24 cellular contexts compared by ENCODE assay signal in genomic region chr14:77791225-77791600, GRCh38.
"Had no signal": no experiment of that assay in that cellular context is flagged by ENCODE, and none has a peak within 500 bp of the region (broad histone marks: within the 10 kb centered on the region; RNA-seq: fewer than 3 reads in every experiment).

No MANE protein-coding gene starts in this region.

- H3K4me3 ChIP-seq: cardiac muscle cell, left ventricle myocardium inferior, stomach, transverse colon, vagina had no signal

- H3K27me3 ChIP-seq: cardiac muscle cell, transverse colon, vagina had no signal

- H3K9me3 Mint-ChIP-seq: activated CD4-positive, alpha-beta memory T cell treated with anti-CD3 and anti-CD28 coated beads, Interleukin-2, amount 10 ng/mL, durations not matched to agents 7 days and 5 days; activated CD4-positive, alpha-beta T cell treated with anti-CD3 and anti-CD28 coated beads, Interleukin-2, amount 10 ng/mL, durations not matched to agents 24 days and 14 days; activated naive CD4-positive, alpha-beta T cell treated with anti-CD3 and anti-CD28 coated beads, Interleukin-2, amount 10 ng/mL, durations not matched to agents 7 days and 5 days; nephron; stimulated activated memory B cell treated with anti-CD40 and anti-IgM and Interleukin-4, amounts not matched to agents 10 μg/mL and 1 μg/mL and 100 μg/mL, for 72 hours had no signal

- H3K36me3 ChIP-seq: cardiac muscle cell, left ventricle myocardium inferior, stomach, transverse colon, vagina had no signal

- H3K36me3 Mint-ChIP-seq: activated CD8-positive, alpha-beta memory T cell treated with anti-CD3 and anti-CD28 coated beads, Interleukin-2, amount 10 ng/mL, durations not matched to agents 7 days and 5 days; activated naive CD4-positive, alpha-beta T cell treated with anti-CD3 and anti-CD28 coated beads, Interleukin-2, amount 10 ng/mL, durations not matched to agents 7 days and 5 days; stimulated activated memory B cell treated with anti-CD40 and anti-IgM and Interleukin-4, amounts not matched to agents 10 μg/mL and 1 μg/mL and 100 μg/mL, for 72 hours had no signal

- DNase-seq: activated CD4-positive, alpha-beta memory T cell treated with anti-CD3 and anti-CD28 coated beads, Interleukin-2, amount 10 ng/mL, durations not matched to agents 7 days and 5 days; activated CD4-positive, alpha-beta T cell treated with anti-CD3 and anti-CD28 coated beads, Interleukin-2, amount 10 ng/mL, durations not matched to agents 24 days and 14 days; activated CD8-positive, alpha-beta memory T cell treated with anti-CD3 and anti-CD28 coated beads, Interleukin-2, amount 10 ng/mL, durations not matched to agents 7 days and 5 days; activated effector memory CD4-positive, alpha-beta T cell treated with anti-CD3 and anti-CD28 coated beads, Interleukin-2, amount 50 U/mL, for 16 hours; activated naive CD4-positive, alpha-beta T cell treated with anti-CD3 and anti-CD28 coated beads, Interleukin-2, amount 10 ng/mL, durations not matched to agents 7 days and 5 days; activated T-cell treated with anti-CD3 and anti-CD28 coated beads for 4 hours; amygdala; cortex of kidney; erythroblast; foreskin fibroblast; kidney; left ventricle myocardium inferior; nucleus accumbens; small intestine; stimulated activated CD4-positive, alpha-beta T cell treated with anti-CD3 and anti-CD28 coated beads, Interleukin-15, amount 100 ng/mL, for 24 hours; stomach; transverse colon had no signal

- FAIRE-seq: kidney, small intestine had no signal

- H3K4me1 ChIP-seq: stomach, transverse colon, vagina had no signal

- H3K27ac ChIP-seq: cardiac muscle cell, left ventricle myocardium inferior, stomach, transverse colon, vagina, VCaP had no signal

- ATAC-seq: activated CD4-positive, CD25-positive, alpha-beta regulatory T cell treated with anti-CD3 and anti-CD28 coated beads, Interleukin-2, amount 50 U/mL, for 24 hours; activated CD8-positive, alpha-beta memory T cell treated with anti-CD3 and anti-CD28 coated beads, Interleukin-2, amount 10 ng/mL, durations not matched to agents 7 days and 5 days; sciatic nerve; stimulated activated memory B cell treated with anti-CD40 and anti-IgM and Interleukin-4, amounts not matched to agents 10 μg/mL and 1 μg/mL and 100 μg/mL, for 72 hours had no signal

- H3K27ac Mint-ChIP-seq: activated CD4-positive, alpha-beta memory T cell treated with anti-CD3 and anti-CD28 coated beads, Interleukin-2, amount 10 ng/mL, durations not matched to agents 7 days and 5 days; activated CD4-positive, alpha-beta T cell treated with anti-CD3 and anti-CD28 coated beads, Interleukin-2, amount 10 ng/mL, durations not matched to agents 24 days and 14 days; activated CD8-positive, alpha-beta memory T cell treated with anti-CD3 and anti-CD28 coated beads, Interleukin-2, amount 10 ng/mL, durations not matched to agents 7 days and 5 days; activated naive CD4-positive, alpha-beta T cell treated with anti-CD3 and anti-CD28 coated beads, Interleukin-2, amount 10 ng/mL, durations not matched to agents 7 days and 5 days; nephron; stimulated activated memory B cell treated with anti-CD40 and anti-IgM and Interleukin-4, amounts not matched to agents 10 μg/mL and 1 μg/mL and 100 μg/mL, for 72 hours had no signal

- H3K4me1 Mint-ChIP-seq: activated CD4-positive, alpha-beta memory T cell treated with anti-CD3 and anti-CD28 coated beads, Interleukin-2, amount 10 ng/mL, durations not matched to agents 7 days and 5 days; activated CD4-positive, alpha-beta T cell treated with anti-CD3 and anti-CD28 coated beads, Interleukin-2, amount 10 ng/mL, durations not matched to agents 24 days and 14 days; activated CD8-positive, alpha-beta memory T cell treated with anti-CD3 and anti-CD28 coated beads, Interleukin-2, amount 10 ng/mL, durations not matched to agents 7 days and 5 days; activated naive CD4-positive, alpha-beta T cell treated with anti-CD3 and anti-CD28 coated beads, Interleukin-2, amount 10 ng/mL, durations not matched to agents 7 days and 5 days; stimulated activated memory B cell treated with anti-CD40 and anti-IgM and Interleukin-4, amounts not matched to agents 10 μg/mL and 1 μg/mL and 100 μg/mL, for 72 hours had no signal

- H3K9me3 ChIP-seq: left ventricle myocardium inferior, stomach, transverse colon, vagina had no signal

- H3K4me3 Mint-ChIP-seq: activated CD4-positive, alpha-beta memory T cell treated with anti-CD3 and anti-CD28 coated beads, Interleukin-2, amount 10 ng/mL, durations not matched to agents 7 days and 5 days; activated CD4-positive, alpha-beta T cell treated with anti-CD3 and anti-CD28 coated beads, Interleukin-2, amount 10 ng/mL, durations not matched to agents 24 days and 14 days; activated CD8-positive, alpha-beta memory T cell treated with anti-CD3 and anti-CD28 coated beads, Interleukin-2, amount 10 ng/mL, durations not matched to agents 7 days and 5 days; activated naive CD4-positive, alpha-beta T cell treated with anti-CD3 and anti-CD28 coated beads, Interleukin-2, amount 10 ng/mL, durations not matched to agents 7 days and 5 days; nephron; stimulated activated memory B cell treated with anti-CD40 and anti-IgM and Interleukin-4, amounts not matched to agents 10 μg/mL and 1 μg/mL and 100 μg/mL, for 72 hours had no signal
